ENCODE assay signal across 1 cellular context in genomic region chr10:119420950-119421875, GRCh38.
TF ChIP-seq lines count a peak whose summit lies in the region.

No MANE protein-coding gene starts in this region.

TF ChIP-seq in IMR-90, 13 proteins besides CTCF, POLR2A, EP300 and RAD21 (continued from another document):
- TF ChIP-seq RFX5 (IDR thresholded peaks at IDR 0.05; ENCODE audit: low read depth, low read length), result no peak
- no peak for TF ChIP-seq FOS (IDR thresholded peaks at IDR 0.05; ENCODE audit: low read depth, low read length)
- no peak for TF ChIP-seq MXI1 (IDR thresholded peaks at IDR 0.05; ENCODE audit: borderline replicate concordance, low read depth, low read length)
- TF ChIP-seq MAZ (IDR thresholded peaks at IDR 0.05; ENCODE audit: borderline replicate concordance, low read depth, low read length), result no peak
TF ChIP-seq in IMR-90: peak in this region for 0.
